17 cellular contexts compared by ENCODE assay signal in the genomic region with DNA sequence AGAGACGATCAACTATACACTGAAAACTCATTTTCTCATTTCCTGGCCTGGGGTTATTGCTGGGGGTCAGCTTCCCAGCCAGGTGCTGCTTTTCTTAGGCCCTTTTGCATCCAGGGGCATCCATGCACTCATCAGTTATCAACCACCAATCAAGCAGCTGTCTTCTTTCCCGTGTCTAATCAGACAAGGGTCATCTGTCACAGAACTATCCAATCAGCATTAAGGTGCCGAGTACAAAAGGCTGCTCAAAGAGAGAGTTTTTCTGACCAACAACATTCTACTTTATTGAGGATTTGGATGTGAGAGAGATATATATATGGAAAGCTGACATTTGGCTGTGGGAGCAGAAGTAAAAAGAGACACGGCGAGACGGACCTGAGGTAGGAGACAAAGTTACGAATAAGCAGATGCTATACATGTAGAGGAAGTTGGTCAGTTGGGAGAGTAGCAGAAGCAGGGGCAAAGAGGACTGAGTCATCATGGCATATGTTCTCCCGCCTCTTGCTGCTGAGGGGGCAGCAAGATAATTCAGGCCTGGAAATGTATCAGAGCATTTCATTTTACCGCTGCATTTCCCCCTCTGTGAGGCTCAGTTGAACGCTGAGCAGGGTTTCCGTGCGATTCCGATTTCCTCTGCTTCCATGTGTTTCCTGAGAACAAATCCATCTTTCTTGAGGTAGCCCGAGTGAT.
DNase-seq lines count a peak whose midpoint lies in the region; ATAC-seq, FAIRE-seq and TF ChIP-seq lines count a peak whose summit lies in the region.
"Had no signal": no experiment of that assay in that cellular context is flagged by ENCODE, and none has a peak within 500 bp of the region (broad histone marks: within the 10 kb centered on the region; RNA-seq: fewer than 3 reads in every experiment).

No MANE protein-coding gene starts in this region.

- DNase-seq in NCI-H82 (lab: John Stamatoyannopoulos, UW) (peak; percentile 7), NCI-H82 treated with DMSO at 0.1 percent for 48 hours (lab: John Stamatoyannopoulos, UW; ENCODE audit: unreplicated experiment) (no peak), PC-9 (no peak), H1 (ENCODE audit: low read depth in 1 of 2, low spot score in 2 of 2) (no peak), skeletal muscle cell (ENCODE audit: low read depth) (peak; percentile 10), foreskin fibroblast (no peak)
- DNase-seq: CD8-positive, alpha-beta T cell; DMS79; GOT3; KG1; NCI-H187 treated with DMSO at 0.1 percent for 48 hours; NCI-H69; PC-3 had no signal

- TF ChIP-seq CTCF in PC-9 (conservative IDR thresholded peaks at IDR 0.05) (no peak), H1 (IDR thresholded peaks at IDR 0.05; ENCODE audit: control extremely low read depth in 1 of 3, insufficient read depth in 1 of 3, low read depth in 1 of 3, low read length in 3 of 3) (no peak), foreskin fibroblast (IDR thresholded peaks at IDR 0.05; ENCODE audit: low read depth, low read length) (no peak)

- H3K4ac ChIP-seq in H1 (replicated peaks; ENCODE audit: insufficient read length, low read depth, low read length) = no peak overlapping the region

- no peak overlapping the region for H2BK20ac ChIP-seq in H1 (ENCODE audit: low read length)

- no peaks in the 10 kb centered on the region for H3F3A ChIP-seq in PC-9 (ENCODE audit: insufficient read depth, low read depth)

- H3K14ac ChIP-seq in H1 (ENCODE audit: insufficient read length) = no peak overlapping the region

- no peak overlapping the region for H3K27ac ChIP-seq in PC-9
- no peak overlapping the region for H3K27ac ChIP-seq in H1 (ENCODE audit: low read depth, low read length)
- H3K27ac ChIP-seq: 22Rv1, BLaER1 had no signal

- H2BK120ac ChIP-seq in H1 (replicated peaks; ENCODE audit: low read depth, low read length) = no peak overlapping the region

- no peak for TF ChIP-seq POLR2A in H1 (IDR thresholded peaks at IDR 0.05; ENCODE audit: control extremely low read depth in 1 of 2, low read depth in 2 of 2, low read length in 2 of 2)

- H4K20me1 ChIP-seq in PC-9 (ENCODE audit: insufficient read depth) = no peaks in the 10 kb centered on the region; the same call in 1 of the 2 replicates
- no peaks in the 10 kb centered on the region for H4K20me1 ChIP-seq in H1 (replicated peaks in 1 of 2; ENCODE audit: control insufficient read depth in 1 of 2, insufficient read depth in 2 of 2, low read length in 2 of 2)
- H4K20me1 ChIP-seq: BLaER1 had no signal

- no peak overlapping the region for H3K9ac ChIP-seq in H1 (replicated peaks in 1 of 4; ENCODE audit: extremely low read depth in 1 of 4, low read depth in 3 of 4, low read length in 3 of 4)
- H3K9ac ChIP-seq: BLaER1 had no signal

- H2AFZ ChIP-seq in PC-9 (0 out of 2 replicates have a peak overlapping the region, but pooled peaks have one; percentile 3), H1 (ENCODE audit: low read length) (0 out of 2 replicates have a peak overlapping the region, but pooled peaks have one; percentile 16)

- H3K4me1 ChIP-seq in PC-9 (replicated peaks; ENCODE audit: insufficient read depth) = no peaks in the 10 kb centered on the region
- H3K4me1 ChIP-seq in H1 (replicated peaks in 1 of 4; ENCODE audit: control insufficient read depth in 3 of 4, insufficient read depth in 4 of 4, low read length in 3 of 4) = peaks cover 0 to 2% (median under 1%) of the 10 kb centered on the region in 4 experiments; a peak in 3 of 7 replicates
- H3K4me1 ChIP-seq: BLaER1 had no signal

- H3K79me1 ChIP-seq in H1 (ENCODE audit: low read depth, low read length) = no peaks in the 10 kb centered on the region

- BruUV-seq in PC-9 (replicated peaks; lab: Mats Ljungman, UMichigan) = no TSS peak

- H3K9me3 ChIP-seq in PC-9 (ENCODE audit: insufficient read depth, low read depth) (no peaks in the 10 kb centered on the region), H1 (ENCODE audit: insufficient read depth in 2 of 2, low read depth in 1 of 2, low read length in 1 of 2) (no peaks in the 10 kb centered on the region)
- H3K9me3 ChIP-seq: BLaER1 had no signal

- H2BK5ac ChIP-seq in H1 (ENCODE audit: low read depth, low read length) = no peak overlapping the region

- H3K56ac ChIP-seq in H1 (replicated peaks; ENCODE audit: insufficient read length, low read depth, low read length) = no peak overlapping the region

- H3K79me2 ChIP-seq in PC-9 (ENCODE audit: low read depth) = no peaks in the 10 kb centered on the region
- H3K79me2 ChIP-seq in H1 (ENCODE audit: control insufficient read depth in 1 of 2, insufficient read depth in 2 of 2, low read length in 2 of 2) = no peaks in the 10 kb centered on the region

- no peak for TF ChIP-seq RAD21 in H1 (IDR thresholded peaks at IDR 0.05 in 1 of 2, conservative IDR thresholded peaks at IDR 0.05 in 1 of 2; ENCODE audit: low read depth in 2 of 2, low read length in 2 of 2)

- FAIRE-seq in H1 (lab: Jason Lieb, UNC) = no peak

- H2BK12ac ChIP-seq in H1 (ENCODE audit: low read depth, low read length) = no peak overlapping the region

- no peak overlapping the region for H2BK15ac ChIP-seq in H1 (ENCODE audit: low read length)

- H4K5ac ChIP-seq in H1 (ENCODE audit: insufficient read length, low read depth, low read length) = no peak overlapping the region

- H3K4me2 ChIP-seq in PC-9 = no peak overlapping the region
- no peak overlapping the region for H3K4me2 ChIP-seq in H1 (ENCODE audit: insufficient read depth in 1 of 2, low read depth in 2 of 2, low read length in 2 of 2)
- H3K4me2 ChIP-seq: BLaER1 had no signal

- POLR2A ChIA-PET in PC-9 (lab: Charles Lee; ENCODE audit: unreplicated experiment) = no interaction called here
- POLR2A ChIA-PET in H1 (lab: Charles Lee; ENCODE audit: partially characterized antibody) = no interaction called here

- no peaks in the 10 kb centered on the region for H3K23me2 ChIP-seq in H1 (ENCODE audit: low read depth, low read length)

- no peak overlapping the region for H3K4me3 ChIP-seq in PC-9
- no peak overlapping the region for H3K4me3 ChIP-seq in H1 (ENCODE audit: extremely low read depth in 1 of 4, insufficient read depth in 2 of 4, low read depth in 3 of 4, low read length in 4 of 4)
- H3K4me3 ChIP-seq in skeletal muscle cell (ENCODE audit: low read depth, low read length) = no peak overlapping the region
- no peak overlapping the region for H3K4me3 ChIP-seq in foreskin fibroblast (ENCODE audit: low read depth in 1 of 2, low read length in 2 of 2)
- H3K4me3 ChIP-seq: BLaER1 had no signal

- H3K36me3 ChIP-seq in PC-9 (ENCODE audit: low read depth) (no peaks in the 10 kb centered on the region), H1 (ENCODE audit: control insufficient read depth in 2 of 4, insufficient read depth in 4 of 4, low read length in 3 of 4) (no peaks in the 10 kb centered on the region)
- H3K36me3 ChIP-seq: BLaER1 had no signal

- CTCF ChIA-PET in PC-9 (lab: Charles Lee) (no interaction called here), H1 (lab: Charles Lee; ENCODE audit: partially characterized antibody) (no interaction called here)

- H2AK5ac ChIP-seq in H1 (ENCODE audit: low read depth, low read length) = no peak overlapping the region

- no peak overlapping the region for H4K8ac ChIP-seq in H1 (ENCODE audit: extremely low read depth, insufficient read depth, low read length)

- H3K18ac ChIP-seq in H1 (ENCODE audit: extremely low read depth, low read length) = no peak overlapping the region

- 91% methylated on average over 14 of the region's 14 CpGs; no CpG with 5 or more reads in 1 of the 2 experiments for WGBS in H1 (ENCODE audit: extremely low coverage in 1 of 2, insufficient coverage in 1 of 2, insufficient read length in 1 of 2, insufficient replicate concordance in 2 of 2, low coverage in 1 of 2, low lambda C conversion rate in 2 of 2, missing lambda C conversion rate in 1 of 2), 2 experiments

- ATAC-seq in GM21360 (IDR thresholded peaks at IDR 0.05; ENCODE audit: unreplicated experiment) (no peak), GM18858 (IDR thresholded peaks at IDR 0.05; ENCODE audit: unreplicated experiment) (no peak)
- ATAC-seq: CD8-positive, alpha-beta T cell; PC-3 had no signal

- no peaks in the 10 kb centered on the region for H3K9me2 ChIP-seq in PC-9 (ENCODE audit: insufficient read depth)

- intact Hi-C loops in PC-9 (cut with micrococcal nuclease; ENCODE audit: unreplicated experiment) = no loop called here

- no peak for TF ChIP-seq EP300 in H1 (IDR thresholded peaks at IDR 0.05; ENCODE audit: borderline replicate concordance in 1 of 2, low read depth in 2 of 2, low read length in 2 of 2)

- no peak overlapping the region for H4K91ac ChIP-seq in H1 (replicated peaks; ENCODE audit: insufficient read length, low read length)

- no peak overlapping the region for H3K23ac ChIP-seq in H1 (ENCODE audit: insufficient read length)

- H3K27me3 ChIP-seq in PC-9 (ENCODE audit: insufficient read depth, low read depth) (no peaks in the 10 kb centered on the region), H1 (replicated peaks in 1 of 4; ENCODE audit: control insufficient read depth in 3 of 4, extremely low read depth in 1 of 4, insufficient read depth in 3 of 4, low read length in 3 of 4) (no peaks in the 10 kb centered on the region)
- H3K27me3 ChIP-seq: BLaER1 had no signal

TF ChIP-seq in H1, 55 proteins besides CTCF, POLR2A, EP300 and RAD21 (continues in another document):
- no peak for TF ChIP-seq SIRT6 (IDR thresholded peaks at IDR 0.05; ENCODE audit: low read length)
- no peak for TF ChIP-seq GTF2F1 (IDR thresholded peaks at IDR 0.05; ENCODE audit: borderline replicate concordance, low read depth, low read length)
- TF ChIP-seq FOSL1 (IDR thresholded peaks at IDR 0.05; ENCODE audit: insufficient read depth, low read depth, low read length) = no peak
- no peak for TF ChIP-seq TEAD4 (IDR thresholded peaks at IDR 0.05; ENCODE audit: low read depth, low read length)
- no peak for TF ChIP-seq SAP30 (IDR thresholded peaks at IDR 0.05; ENCODE audit: insufficient read depth, insufficient replicate concordance, low read length)
- no peak for TF ChIP-seq SUZ12 (IDR thresholded peaks at IDR 0.05; ENCODE audit: low read length)
- no peak for TF ChIP-seq NRF1 (IDR thresholded peaks at IDR 0.05; ENCODE audit: low read depth, low read length)
- no peak for TF ChIP-seq RXRA (IDR thresholded peaks at IDR 0.05; ENCODE audit: insufficient read depth, low read depth, low read length)
- no peak for TF ChIP-seq EZH2 (IDR thresholded peaks at IDR 0.05; ENCODE audit: low read depth, low read length, severe bottlenecking)
- TF ChIP-seq, protein P1, sequence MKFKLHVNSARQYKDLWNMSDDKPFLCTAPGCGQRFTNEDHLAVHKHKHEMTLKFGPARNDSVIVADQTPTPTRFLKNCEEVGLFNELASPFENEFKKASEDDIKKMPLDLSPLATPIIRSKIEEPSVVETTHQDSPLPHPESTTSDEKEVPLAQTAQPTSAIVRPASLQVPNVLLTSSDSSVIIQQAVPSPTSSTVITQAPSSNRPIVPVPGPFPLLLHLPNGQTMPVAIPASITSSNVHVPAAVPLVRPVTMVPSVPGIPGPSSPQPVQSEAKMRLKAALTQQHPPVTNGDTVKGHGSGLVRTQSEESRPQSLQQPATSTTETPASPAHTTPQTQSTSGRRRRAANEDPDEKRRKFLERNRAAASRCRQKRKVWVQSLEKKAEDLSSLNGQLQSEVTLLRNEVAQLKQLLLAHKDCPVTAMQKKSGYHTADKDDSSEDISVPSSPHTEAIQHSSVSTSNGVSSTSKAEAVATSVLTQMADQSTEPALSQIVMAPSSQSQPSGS (IDR thresholded peaks at IDR 0.05; ENCODE audit: low read length) = no peak
- TF ChIP-seq JUND (IDR thresholded peaks at IDR 0.05; ENCODE audit: low read length) = no peak

Comparison
In these comparisons a context has a peak if more than half of its experiments do, and no peak if none do; other contexts are left out.
1. DNase-seq: peak in NCI-H82 (single experiment) and skeletal muscle cell (single experiment); none in NCI-H82 treated with DMSO at 0.1 percent for 48 hours (single experiment), PC-9 (0 of 2), H1 (0 of 2) and foreskin fibroblast (0 of 2).